In genomic region chr3:122586098-122586497, GRCh38 we compare ENCODE assay signal across 20 cellular contexts. TPM values are rescaled to one million over a fixed set of nuclear protein-coding genes. Genes with fewer than 3 reads are reported as not detected.
"Had no signal": no experiment of that assay in that cellular context is flagged by ENCODE, and none has a peak within 500 bp of the region (broad histone marks: within the 10 kb centered on the region; RNA-seq: fewer than 3 reads in every experiment).

No MANE protein-coding gene starts in this region.

- H3K4me3 Mint-ChIP-seq: activated T-helper 1 cell treated with anti-CD3 and anti-CD28 coated beads, Interleukin-12 subunit alpha, Interleukin-12 subunit beta, Interleukin-2, Interleukin-4 antibody, amounts not matched to agents 30 ng/mL and 10 ng/mL and 1 ng/mL, durations not matched to agents 14 hours and 24 hours and 36 hours; mesothelial cell of epicardium; stimulated activated effector memory CD8-positive, alpha-beta T cell treated with anti-CD3 and anti-CD28 coated beads, Interleukin-12 subunit alpha, Interleukin-12 subunit beta, amount 100 ng/mL, for 72 hours had no signal

- H3K36me3 ChIP-seq: ascending aorta, lower lobe of right lung, sigmoid colon had no signal

- H2AFZ ChIP-seq: hepatocyte had no signal

- H3K27me3 ChIP-seq: ascending aorta, hepatocyte, sigmoid colon, tibial artery had no signal

- H3K4me2 ChIP-seq: hepatocyte had no signal

- H3K79me2 ChIP-seq: hepatocyte had no signal

- DNase-seq: activated CD4-positive, alpha-beta T cell treated with anti-CD3 and anti-CD28 coated beads for 48 hours; activated CD8-positive, alpha-beta memory T cell treated with anti-CD3 and anti-CD28 coated beads, Interleukin-2, amount 50 U/mL, for 4 hours; dermis blood vessel endothelial cell; effector memory CD4-positive, alpha-beta T cell; left cardiac atrium; lower lobe of right lung; occipital lobe; posterior cingulate gyrus; sigmoid colon; stimulated activated CD4-positive, alpha-beta T cell treated with anti-CD3 and anti-CD28 coated beads, Interleukin-4, amount 100 ng/mL, for 24 hours; substantia nigra; T-helper 2 cell; tibial artery had no signal

- H3K4me3 ChIP-seq: ascending aorta, hepatocyte, lower lobe of right lung, sigmoid colon, tibial artery had no signal

- H3K4me1 Mint-ChIP-seq: mesothelial cell of epicardium had no signal

- H3K27ac Mint-ChIP-seq: activated T-helper 1 cell treated with anti-CD3 and anti-CD28 coated beads, Interleukin-12 subunit alpha, Interleukin-12 subunit beta, Interleukin-2, Interleukin-4 antibody, amounts not matched to agents 30 ng/mL and 10 ng/mL and 1 ng/mL, durations not matched to agents 14 hours and 24 hours and 36 hours; mesothelial cell of epicardium had no signal

- H3K4me1 ChIP-seq: ascending aorta, lower lobe of right lung, sigmoid colon, tibial artery had no signal

- H3K27ac ChIP-seq: ascending aorta, hepatocyte, lower lobe of right lung, sigmoid colon, tibial artery, VCaP had no signal

- ATAC-seq: left cardiac atrium; lower lobe of right lung; stimulated activated effector memory CD8-positive, alpha-beta T cell treated with anti-CD3 and anti-CD28 coated beads, Interleukin-12 subunit alpha, Interleukin-12 subunit beta, amount 100 ng/mL, for 72 hours had no signal

RNA-seq across cellular contexts. Expression of gene PARP15, which starts 8.6 kb away (rescaled TPM):
- total RNA-seq: ascending aorta, occipital lobe had no signal
- polyA plus RNA-seq: neural cell had no signal

RNA-seq across cellular contexts. Expression of gene DTX3L, which starts 22.0 kb away (rescaled TPM):
- polyA plus RNA-seq: neural cell had no signal

RNA-seq across cellular contexts. Expression of gene PARP9, which starts 22.0 kb away (rescaled TPM):
- polyA plus RNA-seq: neural cell had no signal
